ENCODE assay signal across 12 cellular contexts in genomic region chr3:49406571-49407565, GRCh38. TPM values are rescaled to one million over a fixed set of nuclear protein-coding genes. Genes with fewer than 3 reads are reported as not detected.
DNase-seq lines count a peak whose midpoint lies in the region; ATAC-seq, FAIRE-seq and TF ChIP-seq lines count a peak whose summit lies in the region.
"Had no signal": no experiment of that assay in that cellular context is flagged by ENCODE, and none has a peak within 500 bp of the region (broad histone marks: within the 10 kb centered on the region; RNA-seq: fewer than 3 reads in every experiment).

No MANE protein-coding gene starts in this region.

- no peak for TF ChIP-seq RAD21 in GM12878 (IDR thresholded peaks at IDR 0.05; ENCODE audit: insufficient read depth, low read depth, low read length)

- in situ Hi-C loops in GM12878 (cut with MboI) = no loop called here

- no peak overlapping the region for H2AFZ ChIP-seq in GM12878 (ENCODE audit: control insufficient read depth, low read depth, low read length)

- no peak for ATAC-seq in left ventricle myocardium superior
- no peak for ATAC-seq in GM12878
- ATAC-seq in upper lobe of right lung = no peak
- ATAC-seq in GM21390 (IDR thresholded peaks at IDR 0.05; ENCODE audit: unreplicated experiment) = no peak
- ATAC-seq in HG02642 (IDR thresholded peaks at IDR 0.05; ENCODE audit: poor library complexity, unreplicated experiment) = no peak
- ATAC-seq: activated naive CD4-positive, alpha-beta T cell treated with anti-CD3 and anti-CD28 coated beads, Interleukin-2, amount 50 U/mL, for 72 hours had no signal

- RAD21 ChIA-PET in GM12878 (lab: Charles Lee; ENCODE audit: unreplicated experiment) = interaction anchor here (1.2 to 2.0 kb wide), 2 partner anchors 22 to 67 kb away, joined by 4 to 14 read pairs; partner anchors contain the start of genes NICN1 and USP4

- SMC1A ChIA-PET in GM12878 (lab: Charles Lee; ENCODE audit: uncharacterized antibody, unreplicated experiment) = interaction anchor here (1.1 to 2.4 kb wide), 4 partner anchors 14 to 67 kb away, joined by 3 to 6 read pairs (median 4); partner anchors contain the start of gene USP4

- H3K4me2 ChIP-seq in GM12878 (ENCODE audit: control insufficient read depth, insufficient read depth) = 0 out of 2 replicates have a peak overlapping the region, but pooled peaks have one; percentile 17

- H3K36me3 ChIP-seq in cardiac muscle cell = peaks cover 2% of the 10 kb centered on the region
- H3K36me3 ChIP-seq in GM12878 (ENCODE audit: control insufficient read depth in 2 of 2, insufficient read depth in 2 of 2, low read length in 1 of 2) = peaks cover under 1 to 4% of the 10 kb centered on the region in 2 experiments; a peak in 3 of 4 replicates
- H3K36me3 ChIP-seq in muscle layer of colon (ENCODE audit: insufficient read depth, low read length) = no peaks in the 10 kb centered on the region
- H3K36me3 ChIP-seq in upper lobe of right lung = no peaks in the 10 kb centered on the region

- TF ChIP-seq EP300 in GM12878 (IDR thresholded peaks at IDR 0.05; ENCODE audit: borderline replicate concordance in 1 of 2, control insufficient read depth in 1 of 2, low read depth in 2 of 2, low read length in 2 of 2) = no peak

- H4K20me1 ChIP-seq in GM12878 (ENCODE audit: control insufficient read depth, insufficient read depth) = peaks cover 19% of the 10 kb centered on the region

- WGBS in GM12878 (ENCODE audit: insufficient coverage, insufficient replicate concordance, low lambda C conversion rate, missing lambda C conversion rate) = 71% methylated on average over 15 of the region's 17 CpGs

- CTCF ChIA-PET in GM12878 (lab: Yijun Ruan, JAX) = interaction anchor here (0.6 to 3.1 kb wide), 5 partner anchors 18 to 129 kb away, joined by 3 to 15 read pairs (median 4); partner anchors contain the start of gene USP4

- peak overlapping the region; percentile 62 for H3K27ac ChIP-seq in cardiac muscle cell
- no peak overlapping the region for H3K27ac ChIP-seq in GM12878 (ENCODE audit: control insufficient read depth, insufficient read depth)
- H3K27ac ChIP-seq in muscle layer of colon (ENCODE audit: low read depth, low read length) = peak overlapping the region; percentile 0
- H3K27ac ChIP-seq in upper lobe of right lung = peak overlapping the region; percentile 63

- no TSS peak for BruUV-seq in GM12878 (replicated peaks; lab: Mats Ljungman, UMichigan)

- H3K27me3 ChIP-seq in cardiac muscle cell (no peaks in the 10 kb centered on the region), GM12878 (replicated peaks in 1 of 2; ENCODE audit: control insufficient read depth in 2 of 2, insufficient read depth in 2 of 2, low read length in 1 of 2) (no peaks in the 10 kb centered on the region), muscle layer of colon (ENCODE audit: control insufficient read depth in 1 of 2, insufficient read depth in 2 of 2, low read length in 2 of 2) (no peaks in the 10 kb centered on the region), upper lobe of right lung (no peaks in the 10 kb centered on the region)

- intact Hi-C loops in left ventricle myocardium superior (cut with micrococcal nuclease) = no loop called here
- intact Hi-C loops in GM12878 (cut with micrococcal nuclease; ENCODE audit: unreplicated experiment) = loop anchor here (5.0 kb wide), 1 partner anchor 50 kb away; the partner anchor contains the start of gene GPX1
- intact Hi-C loops in upper lobe of right lung (cut with DNase I) = no loop called here

- no peak for TF ChIP-seq POLR2A in GM12878 (IDR thresholded peaks at IDR 0.05; ENCODE audit: low read depth, low read length)

- H3K9me3 ChIP-seq in cardiac muscle cell (ENCODE audit: low read depth) (no peaks in the 10 kb centered on the region), GM12878 (replicated peaks; ENCODE audit: control insufficient read depth, insufficient read depth, low read length) (no peaks in the 10 kb centered on the region; the same call in 1 of the 3 replicates), muscle layer of colon (ENCODE audit: low read length) (no peaks in the 10 kb centered on the region), upper lobe of right lung (no peaks in the 10 kb centered on the region)

- no peak for FAIRE-seq in GM12878 (lab: Jason Lieb, UNC)

- no peak for TF ChIP-seq CTCF in cardiac muscle cell (IDR thresholded peaks at IDR 0.05; ENCODE audit: low read depth, low read length)
- no peak for TF ChIP-seq CTCF in GM12878 (IDR thresholded peaks at IDR 0.05 in 2 of 3, conservative IDR thresholded peaks at IDR 0.05 in 1 of 3; ENCODE audit: control insufficient read depth in 2 of 3, extremely low read depth in 1 of 3, insufficient read depth in 1 of 3, low read depth in 3 of 3, low read length in 3 of 3)
- TF ChIP-seq CTCF in upper lobe of right lung (IDR thresholded peaks at IDR 0.05) = no peak

- H3K9ac ChIP-seq in GM12878 (ENCODE audit: control insufficient read depth, insufficient read depth, low read length) = no peak overlapping the region
- H3K9ac ChIP-seq in muscle layer of colon (ENCODE audit: low read length) = no peak overlapping the region

- H3K4me1 ChIP-seq in cardiac muscle cell (ENCODE audit: low read depth) (peaks cover 24% of the 10 kb centered on the region), GM12878 (ENCODE audit: control insufficient read depth, insufficient read depth, low read length) (0 out of 2 replicates have a peak, but pooled peaks cover 3% of the 10 kb centered on the region), muscle layer of colon (ENCODE audit: insufficient read depth, low read length) (peaks cover 43% of the 10 kb centered on the region), upper lobe of right lung (peaks cover 70% of the 10 kb centered on the region)

- no peak overlapping the region for H3K4me3 ChIP-seq in cardiac muscle cell
- H3K4me3 ChIP-seq in GM12878 = peak overlapping the region; percentile 29
- H3K4me3 ChIP-seq in muscle layer of colon (ENCODE audit: low read depth in 1 of 2, low read length in 2 of 2) = no peak overlapping the region
- H3K4me3 ChIP-seq in upper lobe of right lung = no peak overlapping the region
- H3K4me3 ChIP-seq: skin epidermis had no signal

- POLR2A ChIA-PET in GM12878 (lab: Charles Lee) = no interaction called here

- H3K79me2 ChIP-seq in GM12878 (ENCODE audit: control insufficient read depth, insufficient read depth, low read length) = peaks cover 95% of the 10 kb centered on the region

- DNase-seq in cardiac muscle cell (ENCODE audit: low read depth in 1 of 2, low spot score in 1 of 2) (no peak), left ventricle myocardium superior (no peak), GM12878 (ENCODE audit: low read depth, low spot score) (no peak), upper lobe of right lung (no peak), cerebellar cortex (ENCODE audit: low spot score) (no peak)
- DNase-seq: MV-4-11, NCI-H774 had no signal

RNA-seq across cellular contexts. Expression of gene RHOA, which starts 4.9 kb away (rescaled TPM):
- total RNA-seq in cardiac muscle cell (461 and 522 TPM in 2 replicates), left ventricle myocardium superior (266 TPM), GM12878 (2014; rRNA removed) (246 and 269 TPM in 2 replicates), GM12878 (2014; rRNA removed; fragmentation: Illumina TruSeq; extraction: Trizol) (414 and 415 TPM in 2 replicates), GM12878 (2021) (463 and 474 TPM in 2 replicates), upper lobe of right lung (543 TPM)
- polyA plus RNA-seq in cardiac muscle cell (356 and 359 TPM in 2 replicates), GM12878 (2011; rRNA removed) (265 and 285 TPM in 2 replicates), GM12878 (2014; fragmentation: Illumina TruSeq; extraction: Trizol) (568 and 674 TPM in 2 replicates), GM12878 (2014; fragmentation: Nextera tagmentation; extraction: Ambion mirVana) (1,000 to 10,000 TPM in 1 of 2 experiments, 100 to 1,000 TPM in 1; 696 to 1,049 TPM), GM12878 (2014; rRNA removed) (332 and 351 TPM in 2 replicates), GM12878 (2016; fragmentation: Nextera tagmentation; extraction: Ambion mirVana) (100 to 1,000 TPM; 683 to 684 TPM)
- 56.0 and 62.2 TPM in 2 replicates for total RNA-seq in GM12878 (2013; cell fraction: nucleolus; rRNA removed)
- polyA plus RNA-seq in GM12878 (2011; ENCODE audit: low read depth) = 370 TPM
- 340 and 373 TPM in 2 replicates for polyA plus RNA-seq in GM12878 (2011; cell fraction: cytosol; rRNA removed)
- 212 and 231 TPM in 2 replicates for polyA plus RNA-seq in GM12878 (2011; cell fraction: nucleus; rRNA removed)
- polyA plus RNA-seq in GM12878 (2012) = 407 and 450 TPM in 2 replicates
- polyA minus RNA-seq in GM12878 (2011; rRNA and poly(A)+ RNA removed) = 265 and 343 TPM in 2 replicates
- 183 and 242 TPM in 2 replicates for polyA minus RNA-seq in GM12878 (2011; cell fraction: cytosol; rRNA and poly(A)+ RNA removed)
- 51.5 and 60.5 TPM in 2 replicates for polyA minus RNA-seq in GM12878 (2011; cell fraction: nucleus; rRNA and poly(A)+ RNA removed)

RNA-seq across cellular contexts. Expression of gene TCTA, which starts 5.4 kb away (rescaled TPM):
- 12.1 and 26.7 TPM in 2 replicates for total RNA-seq in cardiac muscle cell
- polyA plus RNA-seq in cardiac muscle cell = 16.8 and 30.6 TPM in 2 replicates
- total RNA-seq in left ventricle myocardium superior = 14.9 TPM
- 34.8 and 38.6 TPM in 2 replicates for total RNA-seq in GM12878 (2013; cell fraction: nucleolus; rRNA removed)
- 17.3 and 17.7 TPM in 2 replicates for total RNA-seq in GM12878 (2014; rRNA removed)
- total RNA-seq in GM12878 (2014; rRNA removed; fragmentation: Illumina TruSeq; extraction: Trizol) = 12.7 and 13.7 TPM in 2 replicates
- total RNA-seq in GM12878 (2021) = 17.7 and 18.3 TPM in 2 replicates
- polyA plus RNA-seq in GM12878 (2011; ENCODE audit: low read depth) = 12.8 TPM
- polyA plus RNA-seq in GM12878 (2011; rRNA removed) = 11.6 and 18.2 TPM in 2 replicates
- 25.0 and 27.8 TPM in 2 replicates for polyA plus RNA-seq in GM12878 (2011; cell fraction: cytosol; rRNA removed)
- polyA plus RNA-seq in GM12878 (2011; cell fraction: nucleus; rRNA removed) = 9.3 and 9.7 TPM in 2 replicates
- polyA plus RNA-seq in GM12878 (2012) = 13.8 and 18.9 TPM in 2 replicates
- 27.6 and 30.5 TPM in 2 replicates for polyA plus RNA-seq in GM12878 (2014; fragmentation: Illumina TruSeq; extraction: Trizol)
- polyA plus RNA-seq in GM12878 (2014; fragmentation: Nextera tagmentation; extraction: Ambion mirVana) = 1 to 10 TPM; 6.5 to 7.1 TPM
- polyA plus RNA-seq in GM12878 (2014; rRNA removed) = 22.4 and 25.5 TPM in 2 replicates
- polyA plus RNA-seq in GM12878 (2016; fragmentation: Nextera tagmentation; extraction: Ambion mirVana) = 10 to 100 TPM; 27.6 to 27.9 TPM
- 19.4 and 27.8 TPM in 2 replicates for polyA minus RNA-seq in GM12878 (2011; rRNA and poly(A)+ RNA removed)
- polyA minus RNA-seq in GM12878 (2011; cell fraction: cytosol; rRNA and poly(A)+ RNA removed) = 6.1 and 8.2 TPM in 2 replicates
- 12.0 and 24.1 TPM in 2 replicates for polyA minus RNA-seq in GM12878 (2011; cell fraction: nucleus; rRNA and poly(A)+ RNA removed)
- 38.1 TPM for total RNA-seq in upper lobe of right lung

RNA-seq across cellular contexts. Expression of gene AMT, which starts 15.4 kb away (rescaled TPM):
- total RNA-seq in cardiac muscle cell (37.3 and 67.2 TPM in 2 replicates), left ventricle myocardium superior (30.5 TPM), GM12878 (2014; rRNA removed) (0.45 and 0.54 TPM in 2 replicates), GM12878 (2014; rRNA removed; fragmentation: Illumina TruSeq; extraction: Trizol) (0.41 and 0.76 TPM in 2 replicates), GM12878 (2021) (2.4 and 3.8 TPM in 2 replicates), upper lobe of right lung (9.0 TPM)
- polyA plus RNA-seq in cardiac muscle cell (105 and 138 TPM in 2 replicates), GM12878 (2011; rRNA removed) (4.5 and 7.2 TPM in 2 replicates), GM12878 (2014; fragmentation: Illumina TruSeq; extraction: Trizol) (3.3 and 4.6 TPM in 2 replicates), GM12878 (2014; fragmentation: Nextera tagmentation; extraction: Ambion mirVana) (1 to 10 TPM; 1.0 to 4.6 TPM), GM12878 (2014; rRNA removed) (2.4 and 3.6 TPM in 2 replicates), GM12878 (2016; fragmentation: Nextera tagmentation; extraction: Ambion mirVana) (1 to 10 TPM; 1.6 to 2.8 TPM)
- total RNA-seq in GM12878 (2013; cell fraction: nucleolus; rRNA removed) = 4.6 and 5.3 TPM in 2 replicates
- 8.1 TPM for polyA plus RNA-seq in GM12878 (2011; ENCODE audit: low read depth)
- 3.0 and 4.0 TPM in 2 replicates for polyA plus RNA-seq in GM12878 (2011; cell fraction: cytosol; rRNA removed)
- 75.3 and 115 TPM in 2 replicates for polyA plus RNA-seq in GM12878 (2011; cell fraction: nucleus; rRNA removed)
- polyA plus RNA-seq in GM12878 (2012) = 8.2 and 8.3 TPM in 2 replicates
- 2.2 and 2.6 TPM in 2 replicates for polyA minus RNA-seq in GM12878 (2011; rRNA and poly(A)+ RNA removed)
- polyA minus RNA-seq in GM12878 (2011; cell fraction: cytosol; rRNA and poly(A)+ RNA removed) = not detected in 2 replicates
- polyA minus RNA-seq in GM12878 (2011; cell fraction: nucleus; rRNA and poly(A)+ RNA removed) = 4.2 and 5.4 TPM in 2 replicates

RNA-seq across cellular contexts. Expression of gene NICN1, which starts 22.3 kb away (rescaled TPM):
- total RNA-seq in cardiac muscle cell (6.2 and 21.1 TPM in 2 replicates), left ventricle myocardium superior (16.8 TPM), GM12878 (2014; rRNA removed) (9.1 and 9.8 TPM in 2 replicates), GM12878 (2014; rRNA removed; fragmentation: Illumina TruSeq; extraction: Trizol) (5.9 TPM in 2 replicates), GM12878 (2021) (17.8 and 19.0 TPM in 2 replicates), upper lobe of right lung (23.1 TPM)
- polyA plus RNA-seq in cardiac muscle cell (30.4 and 37.7 TPM in 2 replicates), GM12878 (2011; rRNA removed) (8.5 and 19.0 TPM in 2 replicates), GM12878 (2014; fragmentation: Illumina TruSeq; extraction: Trizol) (10.6 and 14.2 TPM in 2 replicates), GM12878 (2014; fragmentation: Nextera tagmentation; extraction: Ambion mirVana) (10 to 100 TPM; 12.5 to 16.2 TPM), GM12878 (2014; rRNA removed) (17.3 and 20.0 TPM in 2 replicates), GM12878 (2016; fragmentation: Nextera tagmentation; extraction: Ambion mirVana) (10 to 100 TPM; 14.1 to 17.9 TPM)
- 21.9 and 32.0 TPM in 2 replicates for total RNA-seq in GM12878 (2013; cell fraction: nucleolus; rRNA removed)
- 13.1 TPM for polyA plus RNA-seq in GM12878 (2011; ENCODE audit: low read depth)
- 20.9 and 21.1 TPM in 2 replicates for polyA plus RNA-seq in GM12878 (2011; cell fraction: cytosol; rRNA removed)
- 207 and 264 TPM in 2 replicates for polyA plus RNA-seq in GM12878 (2011; cell fraction: nucleus; rRNA removed)
- 14.8 and 17.4 TPM in 2 replicates for polyA plus RNA-seq in GM12878 (2012)
- polyA minus RNA-seq in GM12878 (2011; rRNA and poly(A)+ RNA removed) = 23.4 and 33.1 TPM in 2 replicates
- 6.0 and 8.8 TPM in 2 replicates for polyA minus RNA-seq in GM12878 (2011; cell fraction: cytosol; rRNA and poly(A)+ RNA removed)
- polyA minus RNA-seq in GM12878 (2011; cell fraction: nucleus; rRNA and poly(A)+ RNA removed) = 8.2 and 9.1 TPM in 2 replicates

RNA-seq across cellular contexts. Expression of gene GPX1, which starts 48.7 kb away (rescaled TPM):
- total RNA-seq in cardiac muscle cell = 328 and 360 TPM in 2 replicates
- polyA plus RNA-seq in cardiac muscle cell = 371 and 429 TPM in 2 replicates
- total RNA-seq in left ventricle myocardium superior = 113 TPM
- 28.0 and 29.5 TPM in 2 replicates for total RNA-seq in GM12878 (2013; cell fraction: nucleolus; rRNA removed)
- 639 and 705 TPM in 2 replicates for total RNA-seq in GM12878 (2014; rRNA removed)
- 210 and 245 TPM in 2 replicates for total RNA-seq in GM12878 (2014; rRNA removed; fragmentation: Illumina TruSeq; extraction: Trizol)
- total RNA-seq in GM12878 (2021) = 555 and 560 TPM in 2 replicates
- 149 TPM for polyA plus RNA-seq in GM12878 (2011; ENCODE audit: low read depth)
- 70.8 and 155 TPM in 2 replicates for polyA plus RNA-seq in GM12878 (2011; rRNA removed)
- polyA plus RNA-seq in GM12878 (2011; cell fraction: cytosol; rRNA removed) = 287 and 437 TPM in 2 replicates
- polyA plus RNA-seq in GM12878 (2011; cell fraction: nucleus; rRNA removed) = 173 and 177 TPM in 2 replicates
- 320 and 364 TPM in 2 replicates for polyA plus RNA-seq in GM12878 (2012)
- 12.8 and 143 TPM in 2 replicates for polyA plus RNA-seq in GM12878 (2014; fragmentation: Illumina TruSeq; extraction: Trizol)
- polyA plus RNA-seq in GM12878 (2014; fragmentation: Nextera tagmentation; extraction: Ambion mirVana) = 100 to 1,000 TPM in 1 of 2 experiments, 10 to 100 TPM in 1; 32.0 to 174 TPM
- polyA plus RNA-seq in GM12878 (2014; rRNA removed) = 947 and 967 TPM in 2 replicates
- polyA plus RNA-seq in GM12878 (2016; fragmentation: Nextera tagmentation; extraction: Ambion mirVana) = 1,000 to 10,000 TPM; 1,103 to 1,121 TPM
- 42.4 and 98.3 TPM in 2 replicates for polyA minus RNA-seq in GM12878 (2011; rRNA and poly(A)+ RNA removed)
- 48.2 and 50.4 TPM in 2 replicates for polyA minus RNA-seq in GM12878 (2011; cell fraction: cytosol; rRNA and poly(A)+ RNA removed)
- polyA minus RNA-seq in GM12878 (2011; cell fraction: nucleus; rRNA and poly(A)+ RNA removed) = 27.4 and 51.1 TPM in 2 replicates
- 415 TPM for total RNA-seq in upper lobe of right lung
